In genomic region chr11:704189-704798, GRCh38 we compare ENCODE assay signal across 17 cellular contexts. TPM values are rescaled to one million over a fixed set of nuclear protein-coding genes. Genes with fewer than 3 reads are reported as not detected.
A peak's percentile ranks its signal among the peaks of the same experiment; 100 is the strongest.
DNase-seq lines count a peak whose midpoint lies in the region; ATAC-seq and TF ChIP-seq lines count a peak whose summit lies in the region.
"Had no signal": no experiment of that assay in that cellular context is flagged by ENCODE, and none has a peak within 500 bp of the region (broad histone marks: within the 10 kb centered on the region; RNA-seq: fewer than 3 reads in every experiment).

No MANE protein-coding gene starts in this region.

- intact Hi-C loops in esophagus squamous epithelium (cut with DNase I): no loop called here
- intact Hi-C loops in vagina (cut with DNase I): no loop called here

- H3K4me3 ChIP-seq in Peyer's patch (peak overlapping the region in 2 of 4 donors; percentile 77 to 81), esophagus squamous epithelium (peak overlapping the region in 3 of 4 donors; percentile 63 to 87 (median 80)), vagina (no peak overlapping the region)
- H3K4me3 ChIP-seq: BLaER1 treated with 17β-estradiol and CSF1 and Interleukin-3, amounts not matched to agents 10 nM and 100 nM; gastrocnemius medialis; tibial artery had no signal

- H3K27ac Mint-ChIP-seq in osteocyte (ENCODE audit: unreplicated experiment) (peak overlapping the region; percentile 57), nephron progenitor cell (no peak overlapping the region)
- H3K27ac Mint-ChIP-seq: activated naive CD4-positive, alpha-beta T cell treated with anti-CD3 and anti-CD28 coated beads, Interleukin-2, amount 50 U/mL, for 72 hours; T-helper 2 cell treated with Interferon-gamma antibody and Interleukin-4, amounts not matched to agents 5 μg/mL and 100 μg/mL, for 36 hours had no signal

- H3K27me3 Mint-ChIP-seq in osteocyte (ENCODE audit: unreplicated experiment) (no peaks in the 10 kb centered on the region), nephron progenitor cell (ENCODE audit: low read depth, poor library complexity) (peaks cover 21% of the 10 kb centered on the region)

- no peaks in the 10 kb centered on the region for H3K9me3 Mint-ChIP-seq in osteocyte (ENCODE audit: unreplicated experiment)
- H3K9me3 Mint-ChIP-seq in nephron progenitor cell: no peaks in the 10 kb centered on the region
- H3K9me3 Mint-ChIP-seq: activated naive CD4-positive, alpha-beta T cell treated with anti-CD3 and anti-CD28 coated beads, Interleukin-2, amount 50 U/mL, for 72 hours; T-helper 2 cell treated with Interferon-gamma antibody and Interleukin-4, amounts not matched to agents 5 μg/mL and 100 μg/mL, for 36 hours had no signal

- 50 to 62% methylated on average over 2 to 11 of the region's 23 CpGs for WGBS in esophagus squamous epithelium, 2 donors

- H3K4me1 Mint-ChIP-seq in osteocyte (ENCODE audit: unreplicated experiment) (peaks cover 46% of the 10 kb centered on the region), nephron progenitor cell (peaks cover 10% of the 10 kb centered on the region)

- DNase-seq in Peyer's patch (peak in 1 of 3 donors; percentile 46), esophagus squamous epithelium (lab: John Stamatoyannopoulos, UW) (no peak), osteocyte (ENCODE audit: extremely low spot score, unreplicated experiment) (no peak), vagina (ENCODE audit: extremely low spot score in 2 of 2) (no peak), nephron progenitor cell (no peak), H4 (ENCODE audit: low spot score) (no peak)
- DNase-seq: caudate nucleus, DMS79 treated with DMSO at 0.1 percent for 48 hours, MV-4-11, NCI-H2107, Right ventricle myocardium superior had no signal

- H3K4me1 ChIP-seq in Peyer's patch (peaks cover 0 to 68% (median 17%) of the 10 kb centered on the region in 4 donors), esophagus squamous epithelium (peaks cover 47 to 91% (median 49%) of the 10 kb centered on the region in 3 donors), vagina (peaks cover 44% of the 10 kb centered on the region)

- no peaks in the 10 kb centered on the region for H3K9me3 ChIP-seq in Peyer's patch
- no peaks in the 10 kb centered on the region for H3K9me3 ChIP-seq in esophagus squamous epithelium
- H3K9me3 ChIP-seq in vagina: no peaks in the 10 kb centered on the region
- H3K9me3 ChIP-seq: gastrocnemius medialis, tibial artery had no signal

- H3K27ac ChIP-seq in Peyer's patch (peak overlapping the region in 3 of 4 donors; percentile 90 to 98 (median 98)), esophagus squamous epithelium (peak overlapping the region; percentile 91 to 98 (median 94)), vagina (peak overlapping the region; percentile 92)
- H3K27ac ChIP-seq: BLaER1 treated with 17β-estradiol and CSF1 and Interleukin-3, amounts not matched to agents 10 nM and 100 nM had no signal

- TF ChIP-seq CTCF in Peyer's patch (IDR thresholded peaks at IDR 0.05): no peak
- no peak for TF ChIP-seq CTCF in esophagus squamous epithelium (IDR thresholded peaks at IDR 0.05)
- no peak for TF ChIP-seq CTCF in osteocyte (IDR thresholded peaks at IDR 0.05)
- TF ChIP-seq CTCF in vagina (IDR thresholded peaks at IDR 0.05): no peak
- no peak for TF ChIP-seq CTCF in nephron progenitor cell (IDR thresholded peaks at IDR 0.05)

- H3K4me3 Mint-ChIP-seq in osteocyte (ENCODE audit: unreplicated experiment) (no peak overlapping the region), nephron progenitor cell (no peak overlapping the region)
- H3K4me3 Mint-ChIP-seq: T-helper 2 cell treated with Interferon-gamma antibody and Interleukin-4, amounts not matched to agents 5 μg/mL and 100 μg/mL, for 36 hours had no signal

- no peak for ATAC-seq in GM21515 (IDR thresholded peaks at IDR 0.05; ENCODE audit: unreplicated experiment)
- ATAC-seq: activated naive CD4-positive, alpha-beta T cell treated with anti-CD3 and anti-CD28 coated beads, Interleukin-2, amount 50 U/mL, for 72 hours; gastrocnemius medialis had no signal

- TF ChIP-seq POLR2A in Peyer's patch (IDR thresholded peaks at IDR 0.05) (no peak), esophagus squamous epithelium (IDR thresholded peaks at IDR 0.05) (no peak), vagina (IDR thresholded peaks at IDR 0.05) (no peak)

- H3K27me3 ChIP-seq in Peyer's patch (no peaks in the 10 kb centered on the region), esophagus squamous epithelium (peaks cover 0 to 24% (median 0%) of the 10 kb centered on the region in 4 donors), vagina (no peaks in the 10 kb centered on the region)

- H3K36me3 Mint-ChIP-seq in osteocyte (ENCODE audit: unreplicated experiment) (peaks cover 5% of the 10 kb centered on the region), nephron progenitor cell (ENCODE audit: low read depth) (peaks cover 12% of the 10 kb centered on the region)
- H3K36me3 Mint-ChIP-seq: activated naive CD4-positive, alpha-beta T cell treated with anti-CD3 and anti-CD28 coated beads, Interleukin-2, amount 50 U/mL, for 72 hours had no signal

- H3K36me3 ChIP-seq in Peyer's patch (peaks cover 0 to 21% (median 0%) of the 10 kb centered on the region in 3 donors), esophagus squamous epithelium (peaks cover 0 to 50% (median 0%) of the 10 kb centered on the region in 3 donors), vagina (peaks cover 0 to 3% of the 10 kb centered on the region in 2 donors)

RNA-seq across cellular contexts. Expression of gene EPS8L2, which starts 1.7 kb away (rescaled TPM):
- total RNA-seq in Peyer's patch (100 to 1,000 TPM; 258 to 710 (median 672) TPM), esophagus squamous epithelium (100 to 1,000 TPM; 163 to 367 (median 238) TPM), osteocyte (32.4 and 39.3 TPM in 2 replicates), vagina (195 TPM)
- 0.12 TPM in 1 of 2 replicates, not detected in the other for total RNA-seq in H4 (2014; rRNA removed; shearing (Covaris generic))

RNA-seq across cellular contexts. Expression of gene TMEM80, which starts 8.7 kb away (rescaled TPM):
- total RNA-seq in Peyer's patch: 10 to 100 TPM; 10.7 to 58.9 (median 44.5) TPM
- 10 to 100 TPM; 16.1 to 55.3 (median 18.1) TPM for total RNA-seq in esophagus squamous epithelium
- total RNA-seq in osteocyte: 43.9 and 45.2 TPM in 2 replicates
- total RNA-seq in vagina: 12.8 TPM
- 15.8 and 16.4 TPM in 2 replicates for total RNA-seq in H4 (2014; rRNA removed; shearing (Covaris generic))

RNA-seq across cellular contexts. Expression of gene DEAF1, which starts 9.3 kb away (rescaled TPM):
- total RNA-seq in Peyer's patch (10 to 100 TPM; 14.9 to 56.2 (median 47.0) TPM), esophagus squamous epithelium (10 to 100 TPM; 18.3 to 45.0 (median 25.4) TPM), osteocyte (113 and 121 TPM in 2 replicates), vagina (33.6 TPM)
- 24.9 and 29.9 TPM in 2 replicates for total RNA-seq in H4 (2014; rRNA removed; shearing (Covaris generic))

RNA-seq across cellular contexts. Expression of gene TALDO1, which starts 43.0 kb away (rescaled TPM):
- total RNA-seq in Peyer's patch: 100 to 1,000 TPM; 140 to 175 (median 149) TPM
- 100 to 1,000 TPM; 311 to 629 (median 504) TPM for total RNA-seq in esophagus squamous epithelium
- 156 and 171 TPM in 2 replicates for total RNA-seq in osteocyte
- total RNA-seq in vagina: 158 TPM
- 600 and 603 TPM in 2 replicates for total RNA-seq in H4 (2014; rRNA removed; shearing (Covaris generic))

Comparison
In these comparisons a context has a peak if more than half of its experiments do, and no peak if none do; other contexts are left out.
1. H3K4me3 ChIP-seq: peak in esophagus squamous epithelium (3 of 4); none in vagina (0 of 2).
2. RNA of gene EPS8L2, which starts 1.7 kb away (total RNA-seq): 258 to 710 TPM in Peyer's patch, 163 to 367 TPM in esophagus squamous epithelium, 195 TPM in vagina (single experiment) and 32.4 to 39.3 TPM in osteocyte; 0.12 TPM in H4; every median in the first group is over 10 times any median in the second.
3. Peak in every context shown above with its lines, with median percentiles within 50 percentile points of each other: H3K27ac ChIP-seq.